Comparison of ENCODE assay signal across 1 cellular context in the genomic region with DNA sequence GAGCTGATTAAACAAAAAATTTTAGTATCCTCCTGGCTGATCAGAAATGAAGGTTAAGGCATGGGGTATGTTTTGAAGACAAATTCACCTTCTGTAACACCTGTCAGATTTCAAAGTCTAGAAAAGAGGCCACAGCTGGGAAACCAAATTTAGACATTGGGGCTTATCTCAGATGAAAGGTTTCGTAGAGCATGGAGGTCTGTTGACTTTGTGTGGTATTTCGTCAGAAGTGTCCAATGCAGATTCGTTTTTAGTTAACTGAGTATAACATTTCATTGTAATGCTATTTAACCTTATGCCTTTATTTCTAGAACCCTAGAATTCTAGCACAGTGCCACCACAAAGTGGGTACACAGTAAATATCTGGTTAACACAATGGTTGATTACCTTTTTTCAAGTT.
TF ChIP-seq lines count a peak whose summit lies in the region.

No MANE protein-coding gene starts in this region.

TF ChIP-seq in GM12878, 131 proteins besides CTCF, POLR2A, EP300 and RAD21 (continued from another document):
- TF ChIP-seq BHLHE40 (IDR thresholded peaks at IDR 0.05; ENCODE audit: borderline replicate concordance in 1 of 2, low read depth in 2 of 2, low read length in 1 of 2), result no peak
- TF ChIP-seq LARP7 (IDR thresholded peaks at IDR 0.05), result no peak
- no peak for TF ChIP-seq PAX8 (IDR thresholded peaks at IDR 0.05)
- TF ChIP-seq ASH2L (IDR thresholded peaks at IDR 0.05; ENCODE audit: borderline replicate concordance, low read depth), result no peak
- TF ChIP-seq NBN (IDR thresholded peaks at IDR 0.05), result no peak
- TF ChIP-seq MAX (IDR thresholded peaks at IDR 0.05; ENCODE audit: low read depth, low read length), result no peak
- 0 out of 2 replicates have a peak, but pooled peaks have one; percentile 35 for TF ChIP-seq PAX5 (IDR thresholded peaks at IDR 0.05; ENCODE audit: borderline replicate concordance, low read depth, low read length)
- peak in 1 of 2 experiments; percentile 32; a peak in 1 of 4 replicates for TF ChIP-seq IKZF2 (IDR thresholded peaks at IDR 0.05)
- TF ChIP-seq, protein P1, sequence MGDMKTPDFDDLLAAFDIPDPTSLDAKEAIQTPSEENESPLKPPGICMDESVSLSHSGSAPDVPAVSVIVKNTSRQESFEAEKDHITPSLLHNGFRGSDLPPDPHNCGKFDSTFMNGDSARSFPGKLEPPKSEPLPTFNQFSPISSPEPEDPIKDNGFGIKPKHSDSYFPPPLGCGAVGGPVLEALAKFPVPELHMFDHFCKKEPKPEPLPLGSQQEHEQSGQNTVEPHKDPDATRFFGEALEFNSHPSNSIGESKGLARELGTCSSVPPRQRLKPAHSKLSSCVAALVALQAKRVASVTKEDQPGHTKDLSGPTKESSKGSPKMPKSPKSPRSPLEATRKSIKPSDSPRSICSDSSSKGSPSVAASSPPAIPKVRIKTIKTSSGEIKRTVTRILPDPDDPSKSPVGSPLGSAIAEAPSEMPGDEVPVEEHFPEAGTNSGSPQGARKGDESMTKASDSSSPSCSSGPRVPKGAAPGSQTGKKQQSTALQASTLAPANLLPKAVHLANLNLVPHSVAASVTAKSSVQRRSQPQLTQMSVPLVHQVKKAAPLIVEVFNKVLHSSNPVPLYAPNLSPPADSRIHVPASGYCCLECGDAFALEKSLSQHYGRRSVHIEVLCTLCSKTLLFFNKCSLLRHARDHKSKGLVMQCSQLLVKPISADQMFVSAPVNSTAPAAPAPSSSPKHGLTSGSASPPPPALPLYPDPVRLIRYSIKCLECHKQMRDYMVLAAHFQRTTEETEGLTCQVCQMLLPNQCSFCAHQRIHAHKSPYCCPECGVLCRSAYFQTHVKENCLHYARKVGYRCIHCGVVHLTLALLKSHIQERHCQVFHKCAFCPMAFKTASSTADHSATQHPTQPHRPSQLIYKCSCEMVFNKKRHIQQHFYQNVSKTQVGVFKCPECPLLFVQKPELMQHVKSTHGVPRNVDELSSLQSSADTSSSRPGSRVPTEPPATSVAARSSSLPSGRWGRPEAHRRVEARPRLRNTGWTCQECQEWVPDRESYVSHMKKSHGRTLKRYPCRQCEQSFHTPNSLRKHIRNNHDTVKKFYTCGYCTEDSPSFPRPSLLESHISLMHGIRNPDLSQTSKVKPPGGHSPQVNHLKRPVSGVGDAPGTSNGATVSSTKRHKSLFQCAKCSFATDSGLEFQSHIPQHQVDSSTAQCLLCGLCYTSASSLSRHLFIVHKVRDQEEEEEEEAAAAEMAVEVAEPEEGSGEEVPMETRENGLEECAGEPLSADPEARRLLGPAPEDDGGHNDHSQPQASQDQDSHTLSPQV (IDR thresholded peaks at IDR 0.05), result no peak
- no peak for TF ChIP-seq SPI1 (IDR thresholded peaks at IDR 0.05; ENCODE audit: borderline replicate concordance, insufficient read depth, low read depth, low read length)
- TF ChIP-seq KLF5 (IDR thresholded peaks at IDR 0.05; ENCODE audit: partially characterized antibody), result no peak
- no peak for TF ChIP-seq ZBTB4 (CRISPR knock-in tag; IDR thresholded peaks at IDR 0.05)
- TF ChIP-seq CREM (IDR thresholded peaks at IDR 0.05; ENCODE audit: low read depth), result peak; percentile 72; the same call in 1 of the 2 replicates
- TF ChIP-seq SMC3 (IDR thresholded peaks at IDR 0.05; ENCODE audit: borderline replicate concordance, low read length), result no peak
- TF ChIP-seq RUNX3 (IDR thresholded peaks at IDR 0.05; ENCODE audit: low read length), result peak; percentile 82
- TF ChIP-seq ZNF207 (IDR thresholded peaks at IDR 0.05; ENCODE audit: borderline replicate concordance), result no peak
- no peak for TF ChIP-seq YY1 (IDR thresholded peaks at IDR 0.05; ENCODE audit: low read depth, low read length)
- no peak for TF ChIP-seq ZNF217 (IDR thresholded peaks at IDR 0.05)
- peak; percentile 72 for TF ChIP-seq CREB1 (IDR thresholded peaks at IDR 0.05; ENCODE audit: low read depth)
- no peak for TF ChIP-seq HCFC1 (IDR thresholded peaks at IDR 0.05; ENCODE audit: low read length)
- TF ChIP-seq FOXK2 (IDR thresholded peaks at IDR 0.05), result no peak
- TF ChIP-seq ZZZ3 (IDR thresholded peaks at IDR 0.05; ENCODE audit: control insufficient read depth, insufficient read length, low read depth), result no peak
- peak; percentile 53; the same call in 1 of the 2 replicates for TF ChIP-seq ATF2 (IDR thresholded peaks at IDR 0.05; ENCODE audit: low read length)
- TF ChIP-seq ZNF622 (IDR thresholded peaks at IDR 0.05), result no peak
- 0 out of 2 replicates have a peak, but pooled peaks have one; percentile 56 for TF ChIP-seq TCF7 (IDR thresholded peaks at IDR 0.05; ENCODE audit: borderline replicate concordance)
- no peak for TF ChIP-seq SREBF1 (IDR thresholded peaks at IDR 0.05; ENCODE audit: low read length)
- TF ChIP-seq NRF1 (conservative IDR thresholded peaks at IDR 0.05; ENCODE audit: low read depth, low read length), result no peak
- TF ChIP-seq, protein P2, sequence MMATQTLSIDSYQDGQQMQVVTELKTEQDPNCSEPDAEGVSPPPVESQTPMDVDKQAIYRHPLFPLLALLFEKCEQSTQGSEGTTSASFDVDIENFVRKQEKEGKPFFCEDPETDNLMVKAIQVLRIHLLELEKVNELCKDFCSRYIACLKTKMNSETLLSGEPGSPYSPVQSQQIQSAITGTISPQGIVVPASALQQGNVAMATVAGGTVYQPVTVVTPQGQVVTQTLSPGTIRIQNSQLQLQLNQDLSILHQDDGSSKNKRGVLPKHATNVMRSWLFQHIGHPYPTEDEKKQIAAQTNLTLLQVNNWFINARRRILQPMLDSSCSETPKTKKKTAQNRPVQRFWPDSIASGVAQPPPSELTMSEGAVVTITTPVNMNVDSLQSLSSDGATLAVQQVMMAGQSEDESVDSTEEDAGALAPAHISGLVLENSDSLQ (IDR thresholded peaks at IDR 0.05), result no peak
- no peak for TF ChIP-seq RB1 (IDR thresholded peaks at IDR 0.05; ENCODE audit: borderline replicate concordance)
- no peak for TF ChIP-seq YBX1 (IDR thresholded peaks at IDR 0.05)
- TF ChIP-seq CBX5 (IDR thresholded peaks at IDR 0.05; ENCODE audit: low read depth), result no peak
- no peak for TF ChIP-seq SP1 (IDR thresholded peaks at IDR 0.05; ENCODE audit: low read depth, low read length)
- no peak for TF ChIP-seq STAT1 (conservative IDR thresholded peaks at IDR 0.05)
- TF ChIP-seq, protein P3, sequence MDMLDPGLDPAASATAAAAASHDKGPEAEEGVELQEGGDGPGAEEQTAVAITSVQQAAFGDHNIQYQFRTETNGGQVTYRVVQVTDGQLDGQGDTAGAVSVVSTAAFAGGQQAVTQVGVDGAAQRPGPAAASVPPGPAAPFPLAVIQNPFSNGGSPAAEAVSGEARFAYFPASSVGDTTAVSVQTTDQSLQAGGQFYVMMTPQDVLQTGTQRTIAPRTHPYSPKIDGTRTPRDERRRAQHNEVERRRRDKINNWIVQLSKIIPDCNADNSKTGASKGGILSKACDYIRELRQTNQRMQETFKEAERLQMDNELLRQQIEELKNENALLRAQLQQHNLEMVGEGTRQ (IDR thresholded peaks at IDR 0.05; ENCODE audit: borderline replicate concordance, low read depth, low read length), result no peak
- TF ChIP-seq TBL1XR1 (IDR thresholded peaks at IDR 0.05; ENCODE audit: low read depth, low read length), result no peak
- no peak for TF ChIP-seq IRF4 (IDR thresholded peaks at IDR 0.05; ENCODE audit: low read depth, low read length)
- 0 out of 2 replicates have a peak, but pooled peaks have one; percentile 17 for TF ChIP-seq ZNF24 (IDR thresholded peaks at IDR 0.05)
- no peak for TF ChIP-seq NR2F1 (conservative IDR thresholded peaks at IDR 0.05)
- TF ChIP-seq, protein P4, sequence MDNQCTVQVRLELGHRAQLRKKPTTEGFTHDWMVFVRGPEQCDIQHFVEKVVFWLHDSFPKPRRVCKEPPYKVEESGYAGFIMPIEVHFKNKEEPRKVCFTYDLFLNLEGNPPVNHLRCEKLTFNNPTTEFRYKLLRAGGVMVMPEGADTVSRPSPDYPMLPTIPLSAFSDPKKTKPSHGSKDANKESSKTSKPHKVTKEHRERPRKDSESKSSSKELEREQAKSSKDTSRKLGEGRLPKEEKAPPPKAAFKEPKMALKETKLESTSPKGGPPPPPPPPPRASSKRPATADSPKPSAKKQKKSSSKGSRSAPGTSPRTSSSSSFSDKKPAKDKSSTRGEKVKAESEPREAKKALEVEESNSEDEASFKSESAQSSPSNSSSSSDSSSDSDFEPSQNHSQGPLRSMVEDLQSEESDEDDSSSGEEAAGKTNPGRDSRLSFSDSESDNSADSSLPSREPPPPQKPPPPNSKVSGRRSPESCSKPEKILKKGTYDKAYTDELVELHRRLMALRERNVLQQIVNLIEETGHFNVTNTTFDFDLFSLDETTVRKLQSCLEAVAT (IDR thresholded peaks at IDR 0.05), result no peak
- TF ChIP-seq NR2C1 (IDR thresholded peaks at IDR 0.05), result no peak
- TF ChIP-seq SUZ12 (IDR thresholded peaks at IDR 0.05; ENCODE audit: unreplicated experiment), result no peak
- TF ChIP-seq TARDBP (IDR thresholded peaks at IDR 0.05; ENCODE audit: borderline replicate concordance), result no peak
TF ChIP-seq in GM12878: peak in this region for 17.
